In the genomic region with DNA sequence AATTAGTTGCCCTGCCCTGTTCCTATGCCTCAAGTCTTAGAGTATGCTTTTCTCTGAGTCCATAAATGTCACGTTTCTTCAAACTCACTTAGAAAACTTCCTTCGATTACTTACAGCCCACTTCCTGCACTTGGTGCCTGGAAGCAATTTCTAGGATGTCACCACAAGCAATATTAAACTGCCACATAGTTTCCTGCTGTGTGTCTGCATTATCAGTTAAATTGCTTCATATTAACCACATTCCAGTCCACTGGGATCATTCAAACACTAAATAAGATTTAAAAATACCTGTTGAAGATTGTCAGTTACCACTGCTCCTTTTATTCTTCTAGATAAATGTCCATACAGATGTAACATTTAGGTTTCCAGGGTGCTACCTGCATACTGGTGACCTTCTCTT, we compare ENCODE assay signal across 18 cellular contexts. TPM values are rescaled to one million over a fixed set of nuclear protein-coding genes. Genes with fewer than 3 reads are reported as not detected.
DNase-seq lines count a peak whose midpoint lies in the region; ATAC-seq and TF ChIP-seq lines count a peak whose summit lies in the region.
"Had no signal": no experiment of that assay in that cellular context is flagged by ENCODE, and none has a peak within 500 bp of the region (broad histone marks: within the 10 kb centered on the region; RNA-seq: fewer than 3 reads in every experiment).

No MANE protein-coding gene starts in this region.

- no TSS peak for BruUV-seq in Calu3 (replicated peaks; lab: Mats Ljungman, UMichigan)

- CTCF ChIA-PET in Calu3 (lab: Charles Lee) = interaction anchor here (0.7 kb wide), 1 partner anchor 353 kb away, joined by 3 read pairs; no protein-coding TSS in a partner anchor
- CTCF ChIA-PET in CD8-positive, alpha-beta T cell (lab: Charles Lee) = no interaction called here

- H3K4me3 Mint-ChIP-seq in Calu3 (ENCODE audit: low read depth, unreplicated experiment) = no peak overlapping the region
- H3K4me3 Mint-ChIP-seq in CD8-positive, alpha-beta T cell = no peak overlapping the region

- no peaks in the 10 kb centered on the region for H3K9me3 ChIP-seq in CD8-positive, alpha-beta T cell (ENCODE audit: low read length)
- H3K9me3 ChIP-seq: pancreas, stomach had no signal

- peaks cover 58% of the 10 kb centered on the region for H3K4me1 Mint-ChIP-seq in Calu3 (ENCODE audit: low read depth, unreplicated experiment)
- H3K4me1 Mint-ChIP-seq in CD8-positive, alpha-beta T cell (ENCODE audit: low read depth) = peaks cover 46% of the 10 kb centered on the region

- no peak for TF ChIP-seq CTCF in Calu3 (IDR thresholded peaks at IDR 0.05; ENCODE audit: unreplicated experiment)
- no peak for TF ChIP-seq CTCF in CD8-positive, alpha-beta T cell (IDR thresholded peaks at IDR 0.05)

- no peak overlapping the region for H3K4me3 ChIP-seq in CD8-positive, alpha-beta T cell (ENCODE audit: low read depth, low read length)
- H3K4me3 ChIP-seq: heart left ventricle, pancreas, spleen, stomach had no signal

- peaks cover 22% of the 10 kb centered on the region for H3K4me1 ChIP-seq in CD8-positive, alpha-beta T cell (ENCODE audit: insufficient read depth, low read length)

- peak overlapping the region; percentile 54 for H3K27ac Mint-ChIP-seq in Calu3 (ENCODE audit: unreplicated experiment)
- H3K27ac Mint-ChIP-seq in CD8-positive, alpha-beta T cell = no peak overlapping the region
- H3K27ac Mint-ChIP-seq in activated naive CD4-positive, alpha-beta T cell treated with anti-CD3 and anti-CD28 coated beads, Interleukin-2, amount 50 U/mL, for 72 hours = no peak overlapping the region

- H3K36me3 ChIP-seq in CD8-positive, alpha-beta T cell (ENCODE audit: insufficient read depth, low read length) = no peaks in the 10 kb centered on the region
- H3K36me3 ChIP-seq: heart left ventricle, pancreas, spleen, stomach had no signal

- H3K27ac ChIP-seq in CD8-positive, alpha-beta T cell (ENCODE audit: low read depth, low read length) = no peak overlapping the region
- H3K27ac ChIP-seq: C4-2B, heart left ventricle, pancreas, stomach had no signal

- ATAC-seq in CD8-positive, alpha-beta T cell = no peak
- ATAC-seq in GM18498 (IDR thresholded peaks at IDR 0.05; ENCODE audit: unreplicated experiment) (no peak), HG02981 (IDR thresholded peaks at IDR 0.05; ENCODE audit: unreplicated experiment) (no peak)
- ATAC-seq in activated naive CD4-positive, alpha-beta T cell treated with anti-CD3 and anti-CD28 coated beads, Interleukin-2, amount 50 U/mL, for 72 hours = no peak
- ATAC-seq: heart left ventricle, Panc1, pancreas had no signal

- H3K36me3 Mint-ChIP-seq in Calu3 (ENCODE audit: insufficient read depth, unreplicated experiment) = peaks cover 19% of the 10 kb centered on the region
- H3K36me3 Mint-ChIP-seq in CD8-positive, alpha-beta T cell = no peaks in the 10 kb centered on the region
- peaks cover 0 to 26% of the 10 kb centered on the region in 2 donors for H3K36me3 Mint-ChIP-seq in activated naive CD4-positive, alpha-beta T cell treated with anti-CD3 and anti-CD28 coated beads, Interleukin-2, amount 50 U/mL, for 72 hours

- POLR2A ChIA-PET in CD8-positive, alpha-beta T cell (lab: Charles Lee) = no interaction called here

- peaks cover 3% of the 10 kb centered on the region for H3K9me3 Mint-ChIP-seq in Calu3 (ENCODE audit: low read depth, unreplicated experiment)
- H3K9me3 Mint-ChIP-seq in CD8-positive, alpha-beta T cell = peaks cover 4% of the 10 kb centered on the region
- H3K9me3 Mint-ChIP-seq in activated naive CD4-positive, alpha-beta T cell treated with anti-CD3 and anti-CD28 coated beads, Interleukin-2, amount 50 U/mL, for 72 hours = peaks cover 0 to 13% of the 10 kb centered on the region in 2 donors

- intact Hi-C loops in Calu3 (cut with micrococcal nuclease; ENCODE audit: unreplicated experiment) = no loop called here
- intact Hi-C loops in CD8-positive, alpha-beta T cell (cut with DNase I, micrococcal nuclease) = no loop called here

- no peaks in the 10 kb centered on the region for H3K27me3 ChIP-seq in CD8-positive, alpha-beta T cell (ENCODE audit: insufficient read depth, low read length)
- H3K27me3 ChIP-seq: heart left ventricle, pancreas, spleen, stomach had no signal

- DNase-seq in Calu3 (no peak), LoVo (ENCODE audit: low spot score) (peak; percentile 27), SKM-1 (lab: John Stamatoyannopoulos, UW; ENCODE audit: unreplicated experiment) (peak; percentile 30), kidney tubule cell (ENCODE audit: low spot score) (peak; percentile 78)
- no peak for DNase-seq in CD8-positive, alpha-beta T cell
- DNase-seq in activated naive CD4-positive, alpha-beta T cell treated with anti-CD3 and anti-CD28 coated beads, Interleukin-2, amount 50 U/mL, for 72 hours (ENCODE audit: low spot score in 2 of 2) = no peak
- DNase-seq: activated CD4-positive, alpha-beta T cell treated with anti-CD3 and anti-CD28 coated beads, Interleukin-2, amount 50 U/mL, for 4 hours; heart left ventricle; kidney glomerular epithelial cell; NCI-H1436 treated with DMSO at 0.1 percent for 48 hours; NCI-H510A; pancreas; spleen; stomach had no signal

- H3K27me3 Mint-ChIP-seq in Calu3 (ENCODE audit: unreplicated experiment) = no peaks in the 10 kb centered on the region
- no peaks in the 10 kb centered on the region for H3K27me3 Mint-ChIP-seq in CD8-positive, alpha-beta T cell (ENCODE audit: low read depth)

RNA-seq across cellular contexts. Expression of gene DENND1A, which starts 4.1 kb away (rescaled TPM):
- 13.0 and 13.1 TPM in 2 replicates for total RNA-seq in Calu3 (2022)
- 10 to 100 TPM; 17.5 to 18.7 TPM for total RNA-seq in CD8-positive, alpha-beta T cell
- 10 to 100 TPM; 12.6 to 22.7 TPM for total RNA-seq in activated naive CD4-positive, alpha-beta T cell treated with anti-CD3 and anti-CD28 coated beads, Interleukin-2, amount 50 U/mL, for 72 hours

Comparison
In these comparisons a context has a peak if more than half of its experiments do, and no peak if none do; other contexts are left out.
1. DNase-seq: peak in LoVo (single experiment), SKM-1 (single experiment) and kidney tubule cell (single experiment); none in Calu3 (single experiment), CD8-positive, alpha-beta T cell (0 of 7) and activated naive CD4-positive, alpha-beta T cell treated with anti-CD3 and anti-CD28 coated beads, Interleukin-2, amount 50 U/mL, for 72 hours (0 of 2).